In genomic region chr2:159204381-159204780, GRCh38 we compare ENCODE assay signal across 35 cellular contexts.
"Had no signal": no experiment of that assay in that cellular context is flagged by ENCODE, and none has a peak within 500 bp of the region (broad histone marks: within the 10 kb centered on the region; RNA-seq: fewer than 3 reads in every experiment).

No MANE protein-coding gene starts in this region.

- H3K9me3 Mint-ChIP-seq: activated B cell treated with CpG ODN at 0.5 μM for 24 hours; activated CD8-positive, alpha-beta T cell treated with anti-CD3 and anti-CD28 coated beads for 36 hours; activated naive CD8-positive, alpha-beta T cell treated with anti-CD3 and anti-CD28 coated beads, Interleukin-2, amount 50 U/mL, for 24 hours; activated T-cell treated with anti-CD3 and anti-CD28 coated beads, Interleukin-2, amount 50 U/mL, for 4 hours; activated T-helper 17 cell treated with anti-CD3 and anti-CD28 coated beads, Interleukin-2, amount 50 U/mL, for 72 hours; effector memory CD8-positive, alpha-beta T cell; T-helper 2 cell treated with Interferon-gamma antibody and Interleukin-4, amounts not matched to agents 5 μg/mL and 100 μg/mL, for 36 hours had no signal

- H3K4me3 Mint-ChIP-seq: activated B cell treated with CpG ODN at 0.5 μM for 24 hours; activated CD8-positive, alpha-beta T cell treated with anti-CD3 and anti-CD28 coated beads for 36 hours; activated naive CD8-positive, alpha-beta T cell; activated naive CD8-positive, alpha-beta T cell treated with anti-CD3 and anti-CD28 coated beads, Interleukin-2, amount 50 U/mL, for 24 hours; activated T-cell treated with anti-CD3 and anti-CD28 coated beads, Interleukin-2, amount 50 U/mL, for 4 hours; activated T-helper 17 cell treated with anti-CD3 and anti-CD28 coated beads, Interleukin-2, amount 50 U/mL, for 72 hours; brain; effector memory CD8-positive, alpha-beta T cell; T-helper 17 cell; T-helper 2 cell treated with Interferon-gamma antibody and Interleukin-4, amounts not matched to agents 5 μg/mL and 100 μg/mL, for 36 hours had no signal

- H3K36me3 ChIP-seq: cardiac muscle cell had no signal

- H3K27me3 Mint-ChIP-seq: activated CD8-positive, alpha-beta T cell treated with anti-CD3 and anti-CD28 coated beads for 36 hours; activated naive CD8-positive, alpha-beta T cell; activated naive CD8-positive, alpha-beta T cell treated with anti-CD3 and anti-CD28 coated beads, Interleukin-2, amount 50 U/mL, for 24 hours; activated T-helper 17 cell treated with anti-CD3 and anti-CD28 coated beads, Interleukin-2, amount 50 U/mL, for 72 hours; effector memory CD8-positive, alpha-beta T cell; T-helper 17 cell had no signal

- H3K4me3 ChIP-seq: adrenal gland, breast epithelium, cardiac muscle cell, esophagus squamous epithelium, gastroesophageal sphincter had no signal

- H3K27me3 ChIP-seq: adrenal gland, breast epithelium, cardiac muscle cell, esophagus squamous epithelium, gastroesophageal sphincter had no signal

- ATAC-seq: activated CD4-positive, CD25-positive, alpha-beta regulatory T cell treated with anti-CD3 and anti-CD28 coated beads, Interleukin-2, amount 50 U/mL, for 24 hours; activated CD8-positive, alpha-beta T cell treated with anti-CD3 and anti-CD28 coated beads for 36 hours; activated naive CD8-positive, alpha-beta T cell treated with anti-CD3 and anti-CD28 coated beads, Interleukin-2, amount 50 U/mL, for 24 hours; activated T-cell treated with anti-CD3 and anti-CD28 coated beads, Interleukin-2, amount 50 U/mL, for 4 hours; activated T-helper 17 cell treated with anti-CD3 and anti-CD28 coated beads, Interleukin-2, amount 50 U/mL, for 72 hours; effector memory CD8-positive, alpha-beta T cell; gastroesophageal sphincter; T-helper 17 cell had no signal

- H3K27ac Mint-ChIP-seq: activated B cell treated with CpG ODN at 0.5 μM for 24 hours; activated CD8-positive, alpha-beta T cell treated with anti-CD3 and anti-CD28 coated beads for 36 hours; activated naive CD8-positive, alpha-beta T cell; activated naive CD8-positive, alpha-beta T cell treated with anti-CD3 and anti-CD28 coated beads, Interleukin-2, amount 50 U/mL, for 24 hours; activated T-helper 17 cell treated with anti-CD3 and anti-CD28 coated beads, Interleukin-2, amount 50 U/mL, for 72 hours; effector memory CD8-positive, alpha-beta T cell; T-helper 2 cell treated with Interferon-gamma antibody and Interleukin-4, amounts not matched to agents 5 μg/mL and 100 μg/mL, for 36 hours had no signal

- H3K36me3 Mint-ChIP-seq: activated naive CD8-positive, alpha-beta T cell had no signal

- DNase-seq: activated B cell treated with CpG ODN at 0.5 μM for 24 hours; activated CD4-positive, alpha-beta T cell treated with anti-CD3 and anti-CD28 coated beads for 48 hours; activated CD4-positive, alpha-beta T cell treated with anti-CD3 and anti-CD28 coated beads, Interleukin-2, amount 50 U/mL, for 1 hour; activated CD4-positive, alpha-beta T cell treated with anti-CD3 and anti-CD28 coated beads, Interleukin-2, amount 50 U/mL, for 48 hours; activated CD8-positive, alpha-beta memory T cell treated with anti-CD3 and anti-CD28 coated beads for 24 hours; activated CD8-positive, alpha-beta T cell treated with anti-CD3 and anti-CD28 coated beads for 36 hours; activated effector memory CD4-positive, alpha-beta T cell treated with Interleukin-2 at 50 U/mL for 16 hours; activated gamma-delta T cell treated with Interleukin-2 at 50 U/mL for 16 hours; activated naive CD4-positive, alpha-beta T cell treated with anti-CD3 and anti-CD28 coated beads, Interleukin-2, amount 50 U/mL, for 16 hours; activated naive CD4-positive, alpha-beta T cell treated with Interleukin-2 at 50 U/mL for 16 hours; activated naive CD8-positive, alpha-beta T cell treated with anti-CD3 and anti-CD28 coated beads, Interleukin-2, amount 50 U/mL, for 24 hours; activated T-cell treated with anti-CD3 and anti-CD28 coated beads, Interleukin-2, amount 50 U/mL, for 4 hours; adrenal gland; aorta; central memory CD4-positive, alpha-beta T cell; cerebellar nuclear complex; cortex of kidney; dermis blood vessel endothelial cell; effector CD4-positive, alpha-beta T cell; effector memory CD8-positive, alpha-beta T cell; esophagus squamous epithelium; foreskin melanocyte; T-helper 1 cell; T-helper 17 cell; T1000; WERI-Rb-1 had no signal

- H3K4me1 ChIP-seq: breast epithelium had no signal

- H3K27ac ChIP-seq: adrenal gland, breast epithelium, cardiac muscle cell, epithelial cell of prostate, esophagus squamous epithelium, gastroesophageal sphincter, WERI-Rb-1 had no signal

- H3K9me3 ChIP-seq: adrenal gland, breast epithelium, esophagus squamous epithelium, gastroesophageal sphincter had no signal
